ENCODE assay signal across 14 cellular contexts in genomic region chr2:177574357-177574756, GRCh38.
A peak's percentile ranks its signal among the peaks of the same experiment; 100 is the strongest.
DNase-seq lines count a peak whose midpoint lies in the region; ATAC-seq and TF ChIP-seq lines count a peak whose summit lies in the region.
"Had no signal": no experiment of that assay in that cellular context is flagged by ENCODE, and none has a peak within 500 bp of the region (broad histone marks: within the 10 kb centered on the region; RNA-seq: fewer than 3 reads in every experiment).

No MANE protein-coding gene starts in this region.

- H3K27me3 ChIP-seq in endodermal cell (ENCODE audit: control insufficient read depth, insufficient read depth, low read length, poor library complexity, severe bottlenecking) = no peaks in the 10 kb centered on the region
- H3K27me3 ChIP-seq: BLaER1 treated with 17β-estradiol and CSF1 and Interleukin-3, amounts not matched to agents 10 nM and 100 nM had no signal

- H3K36me3 ChIP-seq in endodermal cell (ENCODE audit: control insufficient read depth, insufficient read depth, low read length) = no peaks in the 10 kb centered on the region
- H3K36me3 ChIP-seq: BLaER1 treated with 17β-estradiol and CSF1 and Interleukin-3, amounts not matched to agents 10 nM and 100 nM had no signal

- H3K9me3 Mint-ChIP-seq in endodermal cell = no peaks in the 10 kb centered on the region
- H3K9me3 Mint-ChIP-seq in osteocyte (ENCODE audit: unreplicated experiment) = no peaks in the 10 kb centered on the region
- H3K9me3 Mint-ChIP-seq: H9 had no signal

- H3K27ac Mint-ChIP-seq in endodermal cell (no peak overlapping the region), osteocyte (ENCODE audit: unreplicated experiment) (no peak overlapping the region)
- H3K27ac Mint-ChIP-seq: H9 had no signal

- H3K4me3 ChIP-seq in endodermal cell (ENCODE audit: low read length) = no peak overlapping the region
- H3K4me3 ChIP-seq: BLaER1 treated with 17β-estradiol and CSF1 and Interleukin-3, amounts not matched to agents 10 nM and 100 nM; GM23248 had no signal

- no peak overlapping the region for H3K27ac ChIP-seq in endodermal cell (ENCODE audit: low read depth, low read length)
- H3K27ac ChIP-seq: BLaER1 treated with 17β-estradiol and CSF1 and Interleukin-3, amounts not matched to agents 10 nM and 100 nM; GM23248 had no signal

- H3K36me3 Mint-ChIP-seq in endodermal cell (ENCODE audit: low read depth) = no peaks in the 10 kb centered on the region
- H3K36me3 Mint-ChIP-seq in osteocyte (ENCODE audit: unreplicated experiment) = no peaks in the 10 kb centered on the region
- H3K36me3 Mint-ChIP-seq: CD4-positive, CD25-positive, alpha-beta regulatory T cell had no signal

- H3K9me3 ChIP-seq in endodermal cell (ENCODE audit: control insufficient read depth, low read length) = no peaks in the 10 kb centered on the region
- H3K9me3 ChIP-seq: BLaER1 treated with 17β-estradiol and CSF1 and Interleukin-3, amounts not matched to agents 10 nM and 100 nM had no signal

- peaks cover 5% of the 10 kb centered on the region for H3K4me1 ChIP-seq in endodermal cell (ENCODE audit: control insufficient read depth, insufficient read depth, low read length)

- H3K4me3 Mint-ChIP-seq in endodermal cell (no peak overlapping the region), osteocyte (ENCODE audit: unreplicated experiment) (no peak overlapping the region)
- H3K4me3 Mint-ChIP-seq: CD4-positive, CD25-positive, alpha-beta regulatory T cell; H9 had no signal

- H3K9ac ChIP-seq in endodermal cell (ENCODE audit: extremely low read depth, low read length, poor library complexity, severe bottlenecking) = no peak overlapping the region
- H3K9ac ChIP-seq: BLaER1 treated with 17β-estradiol and CSF1 and Interleukin-3, amounts not matched to agents 10 nM and 100 nM; GM23248 had no signal

- peak; percentile 11 for DNase-seq in NCI-H2171 treated with DMSO at 0.1 percent for 48 hours (lab: John Stamatoyannopoulos, UW)
- no peak for DNase-seq in NCI-H2171 (lab: John Stamatoyannopoulos, UW)
- DNase-seq in endodermal cell = peak; percentile 59
- peak; percentile 36 for DNase-seq in osteocyte (ENCODE audit: extremely low spot score, unreplicated experiment)
- DNase-seq in NCI-H526 (lab: John Stamatoyannopoulos, UW) = no peak
- DNase-seq in cortex of kidney (lab: John Stamatoyannopoulos, UW) = no peak
- DNase-seq: ACHN; CD4-positive, CD25-positive, alpha-beta regulatory T cell; DMS53; GM23248; H9; IMR-90 had no signal

- TF ChIP-seq CTCF in endodermal cell (conservative IDR thresholded peaks at IDR 0.05) = no peak
- no peak for TF ChIP-seq CTCF in osteocyte (IDR thresholded peaks at IDR 0.05)

- no peaks in the 10 kb centered on the region for H3K4me1 Mint-ChIP-seq in endodermal cell
- no peaks in the 10 kb centered on the region for H3K4me1 Mint-ChIP-seq in osteocyte (ENCODE audit: unreplicated experiment)
- H3K4me1 Mint-ChIP-seq: CD4-positive, CD25-positive, alpha-beta regulatory T cell; H9 had no signal

- no peak for ATAC-seq in activated CD4-positive, CD25-positive, alpha-beta regulatory T cell treated with anti-CD3 and anti-CD28 coated beads, Interleukin-2, amount 50 U/mL, for 24 hours

- H3K27me3 Mint-ChIP-seq in endodermal cell (ENCODE audit: insufficient read depth) = peaks cover 6% of the 10 kb centered on the region
- H3K27me3 Mint-ChIP-seq in osteocyte (ENCODE audit: unreplicated experiment) = peaks cover 9% of the 10 kb centered on the region
- H3K27me3 Mint-ChIP-seq: CD4-positive, CD25-positive, alpha-beta regulatory T cell had no signal

- WGBS in endodermal cell (ENCODE audit: insufficient coverage in 1 of 2, insufficient read length in 1 of 2), 2 experiments = 85 to 90% methylated on average over 6 to 7 of the region's 7 CpGs

Comparison
In these comparisons a context has a peak if more than half of its experiments do, and no peak if none do; other contexts are left out.
1. DNase-seq: peak in NCI-H2171 treated with DMSO at 0.1 percent for 48 hours (single experiment), endodermal cell (single experiment) and osteocyte (single experiment); none in NCI-H2171 (single experiment), NCI-H526 (0 of 2) and cortex of kidney (single experiment).